In the genomic region with DNA sequence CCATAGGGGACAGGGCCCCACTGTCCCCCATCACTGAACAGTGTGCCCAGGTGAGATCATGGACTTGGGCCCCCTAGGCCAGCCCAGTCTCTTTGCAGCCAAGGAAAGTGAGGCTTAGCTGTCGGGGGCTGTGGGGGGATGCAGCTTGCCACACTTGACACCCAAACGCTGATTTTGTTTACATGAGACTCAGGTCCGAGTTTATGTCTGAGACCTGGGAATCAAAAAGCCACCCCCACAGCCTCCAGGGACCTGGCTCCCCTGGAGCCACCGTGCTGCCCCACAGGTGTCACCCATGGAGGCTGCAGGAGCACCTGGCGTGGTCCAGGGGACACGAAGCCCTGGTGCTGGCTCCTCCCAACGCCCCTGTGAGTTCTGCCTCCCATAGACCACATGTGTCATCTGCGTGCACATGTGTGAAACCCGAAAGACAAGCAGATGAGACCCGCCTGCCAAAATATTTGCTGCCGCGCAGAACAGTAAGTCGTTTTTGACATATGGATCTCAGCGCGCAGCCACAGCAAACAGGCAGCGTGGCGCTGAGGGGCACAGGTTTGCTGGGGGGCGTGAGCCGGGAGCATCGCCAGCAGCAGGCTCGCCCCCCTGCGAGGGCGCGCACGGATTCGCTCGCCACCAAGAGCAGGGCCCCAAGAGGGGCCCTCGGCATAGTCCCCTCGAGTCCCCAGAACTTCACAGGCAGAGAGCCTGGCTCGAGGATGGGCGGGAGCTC, we compare ENCODE assay signal across 27 cellular contexts.
A peak's percentile ranks its signal among the peaks of the same experiment; 100 is the strongest.
DNase-seq lines count a peak whose midpoint lies in the region; ATAC-seq and TF ChIP-seq lines count a peak whose summit lies in the region.
"Had no signal": no experiment of that assay in that cellular context is flagged by ENCODE, and none has a peak within 500 bp of the region (broad histone marks: within the 10 kb centered on the region; RNA-seq: fewer than 3 reads in every experiment).

No MANE protein-coding gene starts in this region.

- no peak for TF ChIP-seq POLR2A in sigmoid colon (IDR thresholded peaks at IDR 0.05)

- TF ChIP-seq EP300 in sigmoid colon (IDR thresholded peaks at IDR 0.05) = no peak

- no peak for TF ChIP-seq CTCF in WERI-Rb-1 (IDR thresholded peaks at IDR 0.05; ENCODE audit: low read depth, low read length)
- TF ChIP-seq CTCF in left lung (IDR thresholded peaks at IDR 0.05) = no peak
- TF ChIP-seq CTCF in sigmoid colon (IDR thresholded peaks at IDR 0.05) = no peak
- no peak for TF ChIP-seq CTCF in coronary artery (IDR thresholded peaks at IDR 0.05)

- H3K27me3 ChIP-seq in WERI-Rb-1 (ENCODE audit: insufficient read depth, low read depth, severe bottlenecking) (no peaks in the 10 kb centered on the region), left lung (no peaks in the 10 kb centered on the region), sigmoid colon (no peaks in the 10 kb centered on the region)

- H3K27ac Mint-ChIP-seq in activated CD8-positive, alpha-beta memory T cell treated with anti-CD3 and anti-CD28 coated beads, Interleukin-2, amount 10 ng/mL, durations not matched to agents 7 days and 5 days = no peak overlapping the region
- H3K27ac Mint-ChIP-seq: B cell; CD8-positive, alpha-beta T cell had no signal

- H3K27ac ChIP-seq in WERI-Rb-1 = no peak overlapping the region
- no peak overlapping the region for H3K27ac ChIP-seq in left lung
- H3K27ac ChIP-seq in sigmoid colon = no peak overlapping the region
- H3K27ac ChIP-seq in coronary artery = no peak overlapping the region
- H3K27ac ChIP-seq: 22Rv1, C4-2B, PC-9 had no signal

- no peaks in the 10 kb centered on the region for H3K4me1 Mint-ChIP-seq in activated CD8-positive, alpha-beta memory T cell treated with anti-CD3 and anti-CD28 coated beads, Interleukin-2, amount 10 ng/mL, durations not matched to agents 7 days and 5 days

- no peaks in the 10 kb centered on the region for H3K9me3 ChIP-seq in WERI-Rb-1 (ENCODE audit: severe bottlenecking)
- no peaks in the 10 kb centered on the region for H3K9me3 ChIP-seq in left lung
- H3K9me3 ChIP-seq in sigmoid colon = no peaks in the 10 kb centered on the region
- H3K9me3 ChIP-seq: Caco-2 had no signal

- 90 to 91% methylated on average over 31 of the region's 31 CpGs for WGBS in sigmoid colon, 2 donors

- H3K36me3 ChIP-seq in WERI-Rb-1 (no peaks in the 10 kb centered on the region), left lung (no peaks in the 10 kb centered on the region), sigmoid colon (no peaks in the 10 kb centered on the region)

- no peaks in the 10 kb centered on the region for H3K4me1 ChIP-seq in left lung
- no peaks in the 10 kb centered on the region for H3K4me1 ChIP-seq in sigmoid colon
- H3K4me1 ChIP-seq: Caco-2 had no signal

- no peak for ATAC-seq in activated CD8-positive, alpha-beta memory T cell treated with anti-CD3 and anti-CD28 coated beads, Interleukin-2, amount 10 ng/mL, durations not matched to agents 7 days and 5 days
- ATAC-seq in left lung = no peak
- ATAC-seq: CD8-positive, alpha-beta T cell; HCT116 had no signal

- H3K36me3 Mint-ChIP-seq in activated CD8-positive, alpha-beta memory T cell treated with anti-CD3 and anti-CD28 coated beads, Interleukin-2, amount 10 ng/mL, durations not matched to agents 7 days and 5 days = no peaks in the 10 kb centered on the region
- H3K36me3 Mint-ChIP-seq: CD8-positive, alpha-beta T cell had no signal

- no peak overlapping the region for H3K4me3 Mint-ChIP-seq in activated CD8-positive, alpha-beta memory T cell treated with anti-CD3 and anti-CD28 coated beads, Interleukin-2, amount 10 ng/mL, durations not matched to agents 7 days and 5 days
- H3K4me3 Mint-ChIP-seq: B cell; CD8-positive, alpha-beta T cell had no signal

- no peaks in the 10 kb centered on the region for H3K27me3 Mint-ChIP-seq in activated CD8-positive, alpha-beta memory T cell treated with anti-CD3 and anti-CD28 coated beads, Interleukin-2, amount 10 ng/mL, durations not matched to agents 7 days and 5 days
- H3K27me3 Mint-ChIP-seq: B cell had no signal

- DNase-seq in activated CD8-positive, alpha-beta memory T cell treated with anti-CD3 and anti-CD28 coated beads, Interleukin-2, amount 50 U/mL, for 4 hours = peak; percentile 7
- DNase-seq in activated CD8-positive, alpha-beta memory T cell treated with anti-CD3 and anti-CD28 coated beads, Interleukin-2, amount 10 ng/mL, durations not matched to agents 7 days and 5 days = no peak
- peak; percentile 4 for DNase-seq in WERI-Rb-1
- DNase-seq in left lung = peak; percentile 22 to 60
- peak; percentile 30 for DNase-seq in sigmoid colon
- no peak for DNase-seq in stimulated activated CD4-positive, alpha-beta T cell treated with anti-CD3 and anti-CD28 coated beads, Interleukin-2, amount 100 ng/mL, for 24 hours
- no peak for DNase-seq in NOMO-1 (lab: John Stamatoyannopoulos, UW; ENCODE audit: unreplicated experiment in 2 of 2)
- no peak for DNase-seq in coronary artery (ENCODE audit: low spot score)
- DNase-seq: CD8-positive, alpha-beta T cell; EL; GDM1; KBM-7; MV-4-11; NCI-H1105; NCI-H1436 treated with DMSO at 0.1 percent for 48 hours; NCI-H2029; NCI-H446 treated with DMSO at 0.1 percent for 48 hours; NCI-H526; NCI-H82; NK-92 treated with Interleukin-12 subunit alpha and Interleukin-12 subunit beta, amount 100 ng/mL, for 24 hours; PC-9; SHP77 had no signal

- CTCF ChIA-PET in activated CD8-positive, alpha-beta memory T cell treated with anti-CD3 and anti-CD28 coated beads, Interleukin-2, amount 10 ng/mL, durations not matched to agents 7 days and 5 days (lab: Charles Lee) = no interaction called here

- intact Hi-C loops in left lung (cut with DNase I) = no loop called here
- intact Hi-C loops in sigmoid colon (cut with DNase I) = no loop called here

- H3K4me3 ChIP-seq in WERI-Rb-1 (ENCODE audit: low read depth, low read length) = no peak overlapping the region
- H3K4me3 ChIP-seq in left lung = no peak overlapping the region
- no peak overlapping the region for H3K4me3 ChIP-seq in sigmoid colon
- H3K4me3 ChIP-seq in coronary artery = no peak overlapping the region
- H3K4me3 ChIP-seq: PC-9 had no signal

- no peaks in the 10 kb centered on the region for H3K9me3 Mint-ChIP-seq in activated CD8-positive, alpha-beta memory T cell treated with anti-CD3 and anti-CD28 coated beads, Interleukin-2, amount 10 ng/mL, durations not matched to agents 7 days and 5 days (ENCODE audit: low read depth)
- H3K9me3 Mint-ChIP-seq: CD8-positive, alpha-beta T cell had no signal

Comparison
In these comparisons a context has a peak if more than half of its experiments do, and no peak if none do; other contexts are left out.
1. DNase-seq: peak in activated CD8-positive, alpha-beta memory T cell treated with anti-CD3 and anti-CD28 coated beads, Interleukin-2, amount 50 U/mL, for 4 hours (single experiment), WERI-Rb-1 (single experiment), left lung (2 of 2) and sigmoid colon (single experiment); none in activated CD8-positive, alpha-beta memory T cell treated with anti-CD3 and anti-CD28 coated beads, Interleukin-2, amount 10 ng/mL, durations not matched to agents 7 days and 5 days (single experiment), stimulated activated CD4-positive, alpha-beta T cell treated with anti-CD3 and anti-CD28 coated beads, Interleukin-2, amount 100 ng/mL, for 24 hours (0 of 2), NOMO-1 (0 of 2) and coronary artery (single experiment).